ENCODE assay signal across 8 cellular contexts in genomic region chr19:18418725-18419194, GRCh38. TPM values are rescaled to one million over a fixed set of nuclear protein-coding genes. Genes with fewer than 3 reads are reported as not detected.
DNase-seq lines count a peak whose midpoint lies in the region; ATAC-seq, FAIRE-seq and TF ChIP-seq lines count a peak whose summit lies in the region.

No MANE protein-coding gene starts in this region.

- H3K9me3 ChIP-seq in adrenal gland (replicated peaks in 1 of 3) (no peaks in the 10 kb centered on the region), iPS DF 6.9 (ENCODE audit: control insufficient read depth, insufficient read depth, low read length) (no peaks in the 10 kb centered on the region), small intestine (ENCODE audit: control insufficient read depth, low read depth) (no peaks in the 10 kb centered on the region)

- no peak for ATAC-seq in GM18517 (IDR thresholded peaks at IDR 0.05; ENCODE audit: unreplicated experiment)
- ATAC-seq in GM21717 (IDR thresholded peaks at IDR 0.05; ENCODE audit: unreplicated experiment) = no peak

- peaks cover 38 to 57% of the 10 kb centered on the region in 2 donors for H3K4me1 ChIP-seq in adrenal gland (replicated peaks in 1 of 2)
- peaks cover 10% of the 10 kb centered on the region for H3K4me1 ChIP-seq in iPS DF 6.9 (ENCODE audit: control insufficient read depth, insufficient read depth, low read length)
- peaks cover 2 to 7% of the 10 kb centered on the region in 2 donors for H3K4me1 ChIP-seq in small intestine (ENCODE audit: control insufficient read depth in 2 of 2, insufficient read depth in 1 of 2, low read depth in 1 of 2, low read length in 1 of 2)

- 6 to 31% (median 9%) methylated on average over 7 to 30 of the region's 30 CpGs; no CpG with 5 or more reads in 1 of the 4 donors for WGBS in adrenal gland, 4 donors
- WGBS in iPS DF 6.9 (ENCODE audit: insufficient coverage, insufficient read length) = no CpG with 5 or more reads among the region's 30 CpGs
- WGBS in small intestine, 3 donors = 2 to 8% (median 4%) methylated on average over 26 to 30 of the region's 30 CpGs

- intact Hi-C loops in adrenal gland (cut with DNase I) = no loop called here

- FAIRE-seq in small intestine (lab: Jason Lieb, UNC) = no peak

- no peaks in the 10 kb centered on the region for H3K36me3 ChIP-seq in adrenal gland (replicated peaks in 1 of 2)
- H3K36me3 ChIP-seq in iPS DF 6.9 (ENCODE audit: control insufficient read depth, insufficient read depth, low read length) = no peaks in the 10 kb centered on the region
- no peaks in the 10 kb centered on the region for H3K36me3 ChIP-seq in small intestine (ENCODE audit: control insufficient read depth in 2 of 2, insufficient read depth in 2 of 2, low read length in 2 of 2)

- TF ChIP-seq CTCF in GM12864 (IDR thresholded peaks at IDR 0.05; ENCODE audit: low read depth, low read length, missing control alignments) = no peak
- no peak for TF ChIP-seq CTCF in adrenal gland (IDR thresholded peaks at IDR 0.05)

- H3K27me3 ChIP-seq in adrenal gland (no peaks in the 10 kb centered on the region), iPS DF 6.9 (ENCODE audit: control insufficient read depth, insufficient read depth, low read length) (peaks cover 2% of the 10 kb centered on the region; the same call in 1 of the 2 replicates), small intestine (ENCODE audit: control insufficient read depth in 2 of 2, insufficient read depth in 2 of 2, low read length in 2 of 2) (no peaks in the 10 kb centered on the region)

- H3K27ac ChIP-seq in adrenal gland (peak overlapping the region in 3 of 5 donors; percentile 53 to 92 (median 88)), iPS DF 6.9 (ENCODE audit: low read length) (no peak overlapping the region), small intestine (ENCODE audit: low read depth in 1 of 2, low read length in 1 of 2) (peak overlapping the region; percentile 15 to 89)

- H3K4me3 ChIP-seq in GM12864 (ENCODE audit: low read depth, low read length) (peak overlapping the region; percentile 57), adrenal gland (peak overlapping the region in 1 of 4 donors; percentile 92), iPS DF 6.9 (ENCODE audit: low read length) (peak overlapping the region; percentile 59; the same call in 1 of the 2 replicates), small intestine (ENCODE audit: low read depth in 1 of 2, low read length in 2 of 2) (peak overlapping the region; percentile 69 to 87)

- no peak for TF ChIP-seq POLR2A in adrenal gland (IDR thresholded peaks at IDR 0.05)

- DNase-seq in GM12864 (ENCODE audit: low read depth) = no peak
- peak; percentile 51 for DNase-seq in HuH-7.5 (ENCODE audit: low spot score)
- peak in 6 of 7 donors; percentile 47 to 82 (median 61) for DNase-seq in adrenal gland
- DNase-seq in iPS DF 6.9 (ENCODE audit: low read depth, low spot score) = no peak
- peak; percentile 49 for DNase-seq in small intestine
- no peak for DNase-seq in GM19240 (ENCODE audit: insufficient read length, low spot score)

RNA-seq across cellular contexts. Expression of gene SSBP4, which starts 0.4 kb away (rescaled TPM):
- 100 to 1,000 TPM in 1 of 8 donors, 10 to 100 TPM in 7; 38.9 to 119 (median 73.7) TPM for total RNA-seq in adrenal gland
- polyA plus RNA-seq in adrenal gland = 100 to 1,000 TPM in 2 of 3 donors, 1 to 10 TPM in 1; 9.1 to 160 (median 136) TPM
- 10 to 100 TPM; 15.9 to 51.7 (median 36.7) TPM for polyA plus RNA-seq in small intestine

RNA-seq across cellular contexts. Expression of gene ISYNA1, which starts 19.2 kb away (rescaled TPM):
- 100 to 1,000 TPM in 3 of 8 donors, 10 to 100 TPM in 5; 32.3 to 211 (median 78.7) TPM for total RNA-seq in adrenal gland
- 100 to 1,000 TPM in 2 of 3 donors, 1 to 10 TPM in 1; 3.2 to 313 (median 125) TPM for polyA plus RNA-seq in adrenal gland
- 10 to 100 TPM in 1 of 3 donors, 1 to 10 TPM in 2; 4.5 to 12.9 (median 5.7) TPM for polyA plus RNA-seq in small intestine

RNA-seq across cellular contexts. Expression of gene LRRC25, which starts 21.3 kb away (rescaled TPM):
- total RNA-seq in adrenal gland = 10 to 100 TPM in 7 of 8 donors, 1 to 10 TPM in 1; 8.7 to 38.2 (median 22.5) TPM
- polyA plus RNA-seq in adrenal gland = 10 to 100 TPM in 1 of 3 donors, 1 to 10 TPM in 2; 5.1 to 18.4 (median 8.5) TPM
- polyA plus RNA-seq in small intestine = 1 to 10 TPM in 2 of 3 donors, under 1 TPM in 1; 0.89 to 5.1 (median 3.2) TPM

RNA-seq across cellular contexts. Expression of gene GDF15, which starts 32.8 kb away (rescaled TPM):
- 10 to 100 TPM in 4 of 8 donors, 1 to 10 TPM in 3, under 1 TPM in 1; 0.90 to 29.2 (median 9.0) TPM for total RNA-seq in adrenal gland
- polyA plus RNA-seq in adrenal gland = 1 to 10 TPM in 2 of 3 donors, under 1 TPM in 1; 0.33 to 5.3 (median 2.6) TPM
- 10 to 100 TPM in 2 of 3 donors, 1 to 10 TPM in 1; 4.5 to 27.5 (median 12.7) TPM for polyA plus RNA-seq in small intestine

Comparison
In these comparisons a context has a peak if more than half of its experiments do, and no peak if none do; other contexts are left out.
1. DNase-seq: peak in HuH-7.5 (single experiment), adrenal gland (6 of 7) and small intestine (single experiment); none in GM12864 (single experiment), iPS DF 6.9 (single experiment) and GM19240 (single experiment).